In genomic region chr17:64053101-64053500, GRCh38 we compare ENCODE assay signal across 19 cellular contexts. TPM values are rescaled to one million over a fixed set of nuclear protein-coding genes. Genes with fewer than 3 reads are reported as not detected.
"Had no signal": no experiment of that assay in that cellular context is flagged by ENCODE, and none has a peak within 500 bp of the region (broad histone marks: within the 10 kb centered on the region; RNA-seq: fewer than 3 reads in every experiment).

No MANE protein-coding gene starts in this region.

- H3K36me3 ChIP-seq: uterus had no signal

- H3K27ac ChIP-seq: epithelial cell of prostate, gastroesophageal sphincter, parathyroid adenoma, right lobe of liver, transverse colon, uterus had no signal

- H3K27me3 ChIP-seq: gastroesophageal sphincter, right lobe of liver, transverse colon, uterus had no signal

- H3K27me3 Mint-ChIP-seq: activated naive CD8-positive, alpha-beta T cell treated with anti-CD3 and anti-CD28 coated beads for 36 hours; stimulated activated naive B cell treated with anti-CD40 and anti-IgM and Interleukin-4, amounts not matched to agents 10 μg/mL and 1 μg/mL and 100 μg/mL, for 72 hours had no signal

- H3K4me3 ChIP-seq: gastroesophageal sphincter, right lobe of liver, transverse colon, uterus had no signal

- H3K9me3 ChIP-seq: gastroesophageal sphincter, right lobe of liver, transverse colon, uterus had no signal

- H3K27ac Mint-ChIP-seq: activated naive CD8-positive, alpha-beta T cell treated with anti-CD3 and anti-CD28 coated beads for 36 hours; stimulated activated naive B cell treated with anti-CD40 and anti-IgM and Interleukin-4, amounts not matched to agents 10 μg/mL and 1 μg/mL and 100 μg/mL, for 72 hours had no signal

- H3K4me3 Mint-ChIP-seq: activated naive CD8-positive, alpha-beta T cell treated with anti-CD3 and anti-CD28 coated beads for 36 hours; stimulated activated naive B cell treated with anti-CD40 and anti-IgM and Interleukin-4, amounts not matched to agents 10 μg/mL and 1 μg/mL and 100 μg/mL, for 72 hours had no signal

- DNase-seq: activated naive CD4-positive, alpha-beta T cell; activated naive CD8-positive, alpha-beta T cell treated with anti-CD3 and anti-CD28 coated beads for 36 hours; amygdala; cortex of kidney; head of caudate nucleus; hypothalamus; nucleus accumbens; right lobe of liver; small intestine; stimulated activated CD4-positive, alpha-beta T cell treated with anti-CD3 and anti-CD28 coated beads, Interleukin-2, amount 100 ng/mL, for 24 hours; stimulated activated naive B cell treated with anti-CD40 and anti-IgM and Interleukin-4, amounts not matched to agents 10 μg/mL and 1 μg/mL and 100 μg/mL, for 72 hours; transverse colon; uterus had no signal

- H3K4me1 ChIP-seq: gastroesophageal sphincter, parathyroid adenoma, transverse colon, uterus had no signal

- H3K9me3 Mint-ChIP-seq: activated naive CD8-positive, alpha-beta T cell treated with anti-CD3 and anti-CD28 coated beads for 36 hours; stimulated activated naive B cell treated with anti-CD40 and anti-IgM and Interleukin-4, amounts not matched to agents 10 μg/mL and 1 μg/mL and 100 μg/mL, for 72 hours had no signal

- ATAC-seq: activated CD4-positive, CD25-positive, alpha-beta regulatory T cell treated with anti-CD3 and anti-CD28 coated beads, Interleukin-2, amount 50 U/mL, for 24 hours; gastroesophageal sphincter; right lobe of liver; stimulated activated naive B cell treated with anti-CD40 and anti-IgM and Interleukin-4, amounts not matched to agents 10 μg/mL and 1 μg/mL and 100 μg/mL, for 72 hours had no signal

RNA-seq across cellular contexts. Expression of gene ICAM2, which starts 32.7 kb away (rescaled TPM):
- polyA plus RNA-seq: neural cell had no signal

RNA-seq across cellular contexts. Expression of gene PRR29, which starts 55.0 kb away (rescaled TPM):
- total RNA-seq: bronchial epithelial cell, transverse colon had no signal
